ENCODE assay signal across 23 cellular contexts in the genomic region with DNA sequence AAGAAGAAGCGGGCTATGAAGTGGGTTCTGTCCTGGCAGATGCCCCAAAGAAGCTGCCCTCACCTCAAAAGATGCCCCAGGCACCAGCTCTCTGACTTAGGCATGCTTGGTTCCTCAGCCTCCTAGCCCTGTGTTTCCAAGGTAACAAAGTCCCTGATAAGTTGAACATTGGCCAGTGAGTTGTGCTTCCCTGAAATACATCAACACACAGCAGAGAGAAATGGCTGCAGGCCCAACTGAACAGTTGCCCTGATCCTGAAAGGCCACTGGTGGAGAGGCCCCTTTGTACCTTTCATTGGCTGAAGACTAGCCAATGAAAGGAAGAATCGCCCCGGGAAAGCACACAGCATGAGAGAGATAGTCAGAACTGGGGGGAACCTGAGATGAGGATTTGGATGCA.
DNase-seq lines count a peak whose midpoint lies in the region; ATAC-seq, FAIRE-seq and TF ChIP-seq lines count a peak whose summit lies in the region.
"Had no signal": no experiment of that assay in that cellular context is flagged by ENCODE, and none has a peak within 500 bp of the region (broad histone marks: within the 10 kb centered on the region; RNA-seq: fewer than 3 reads in every experiment).

No MANE protein-coding gene starts in this region.

- no peak overlapping the region for H3K4me3 Mint-ChIP-seq in activated CD4-positive, alpha-beta T cell treated with anti-CD3 and anti-CD28 coated beads, Interleukin-2, amount 10 ng/mL, durations not matched to agents 24 days and 14 days
- H3K4me3 Mint-ChIP-seq: CD4-positive, CD25-positive, alpha-beta regulatory T cell; CD8-positive, alpha-beta memory T cell had no signal

- TF ChIP-seq CTCF in K562 (IDR thresholded peaks at IDR 0.05 in 2 of 3, conservative IDR thresholded peaks at IDR 0.05 in 1 of 3; ENCODE audit: insufficient read depth in 2 of 3, low read depth in 1 of 3, low read length in 3 of 3) = no peak
- no peak for TF ChIP-seq CTCF in H1 (IDR thresholded peaks at IDR 0.05; ENCODE audit: control extremely low read depth in 1 of 3, insufficient read depth in 1 of 3, low read depth in 1 of 3, low read length in 3 of 3)
- no peak for TF ChIP-seq CTCF in RWPE1 (conservative IDR thresholded peaks at IDR 0.05; ENCODE audit: low read depth)
- no peak for TF ChIP-seq CTCF in foreskin fibroblast (IDR thresholded peaks at IDR 0.05; ENCODE audit: low read depth, low read length)

- H3K18ac ChIP-seq in H1 (ENCODE audit: extremely low read depth, low read length) = no peak overlapping the region

- no peaks in the 10 kb centered on the region for H3K9me3 ChIP-seq in K562 (replicated peaks; ENCODE audit: control insufficient read depth, insufficient read depth, low read depth, low read length)
- peaks cover 4 to 6% of the 10 kb centered on the region in 2 experiments; a peak in 3 of 4 replicates for H3K9me3 ChIP-seq in H1 (ENCODE audit: insufficient read depth in 2 of 2, low read depth in 1 of 2, low read length in 1 of 2)
- H3K9me3 ChIP-seq in small intestine (ENCODE audit: control insufficient read depth, low read depth) = no peaks in the 10 kb centered on the region
- H3K9me3 ChIP-seq: BE2C had no signal

- TF ChIP-seq EP300 in K562 (IDR thresholded peaks at IDR 0.05; ENCODE audit: low read length) (no peak), H1 (IDR thresholded peaks at IDR 0.05; ENCODE audit: borderline replicate concordance in 1 of 2, low read depth in 2 of 2, low read length in 2 of 2) (no peak)

- H3K14ac ChIP-seq in H1 (ENCODE audit: insufficient read length) = no peak overlapping the region

- in situ Hi-C loops in K562 (cut with MboI) = no loop called here

- FAIRE-seq in K562 (lab: Jason Lieb, UNC) = no peak
- no peak for FAIRE-seq in H1 (lab: Jason Lieb, UNC)
- no peak for FAIRE-seq in small intestine (lab: Jason Lieb, UNC)
- FAIRE-seq: A204.1, GM12878, H54, HTR-8/SVneo had no signal

- DNase-seq in activated CD4-positive, alpha-beta T cell treated with anti-CD3 and anti-CD28 coated beads, Interleukin-2, amount 10 ng/mL, durations not matched to agents 24 days and 14 days = peak; percentile 35
- DNase-seq in activated CD4-positive, alpha-beta T cell treated with anti-CD3 and anti-CD28 coated beads for 4 hours = no peak
- no peak for DNase-seq in K562 (ENCODE audit: extremely low read depth in 1 of 4, low spot score in 3 of 4)
- no peak for DNase-seq in H1 (ENCODE audit: low read depth in 1 of 2, low spot score in 2 of 2)
- DNase-seq in small intestine = peak; percentile 31
- DNase-seq in RWPE1 (ENCODE audit: low spot score) = no peak
- DNase-seq in DMS53 (lab: John Stamatoyannopoulos, UW) = no peak
- no peak for DNase-seq in foreskin fibroblast
- DNase-seq: ACHN; BE2C; CD4-positive, CD25-positive, alpha-beta regulatory T cell; CD8-positive, alpha-beta memory T cell; COR-L47; DMS153; DMS79 treated with DMSO at 0.1 percent for 48 hours; GM23248; HCEC 1CT; IMR-90; KBM-7 had no signal

- H2BK15ac ChIP-seq in H1 (ENCODE audit: low read length) = no peak overlapping the region

- H3K79me2 ChIP-seq in K562 (ENCODE audit: control insufficient read depth, insufficient read depth, low read length) (no peaks in the 10 kb centered on the region), H1 (ENCODE audit: control insufficient read depth in 1 of 2, insufficient read depth in 2 of 2, low read length in 2 of 2) (no peaks in the 10 kb centered on the region)

- CTCF ChIA-PET in K562 (lab: Yijun Ruan, JAX; ENCODE audit: low intra/inter-chr PET ratio) (no interaction called here), H1 (lab: Charles Lee; ENCODE audit: partially characterized antibody) (no interaction called here), RWPE1 (lab: Yijun Ruan, JAX) (no interaction called here)

- no peak overlapping the region for H3K4me2 ChIP-seq in K562 (ENCODE audit: insufficient read depth, low read length)
- no peak overlapping the region for H3K4me2 ChIP-seq in H1 (ENCODE audit: insufficient read depth in 1 of 2, low read depth in 2 of 2, low read length in 2 of 2)

- H3K36me3 ChIP-seq in K562 (ENCODE audit: control insufficient read depth, insufficient read depth, low read length) (no peaks in the 10 kb centered on the region), H1 (ENCODE audit: control insufficient read depth in 2 of 4, insufficient read depth in 4 of 4, low read length in 3 of 4) (no peaks in the 10 kb centered on the region), small intestine (ENCODE audit: control insufficient read depth in 2 of 2, insufficient read depth in 2 of 2, low read length in 2 of 2) (no peaks in the 10 kb centered on the region)
- H3K36me3 ChIP-seq: BE2C had no signal

- H3K23ac ChIP-seq in H1 (ENCODE audit: insufficient read length) = no peak overlapping the region

- no peak overlapping the region for H4K5ac ChIP-seq in H1 (ENCODE audit: insufficient read length, low read depth, low read length)

- H3K9me3 Mint-ChIP-seq in activated CD4-positive, alpha-beta T cell treated with anti-CD3 and anti-CD28 coated beads, Interleukin-2, amount 10 ng/mL, durations not matched to agents 24 days and 14 days = no peaks in the 10 kb centered on the region
- H3K9me3 Mint-ChIP-seq: CD4-positive, CD25-positive, alpha-beta regulatory T cell; CD8-positive, alpha-beta memory T cell had no signal

- H3K4me3 ChIP-seq in K562 = no peak overlapping the region
- H3K4me3 ChIP-seq in H1 (ENCODE audit: extremely low read depth in 1 of 4, insufficient read depth in 2 of 4, low read depth in 3 of 4, low read length in 4 of 4) = no peak overlapping the region
- H3K4me3 ChIP-seq in small intestine (ENCODE audit: low read depth in 1 of 2, low read length in 2 of 2) = no peak overlapping the region
- no peak overlapping the region for H3K4me3 ChIP-seq in foreskin fibroblast (ENCODE audit: low read depth in 1 of 2, low read length in 2 of 2)
- H3K4me3 ChIP-seq: GM12878, GM23248 had no signal

- H2AFZ ChIP-seq in K562 (ENCODE audit: low read depth, low read length) (no peak overlapping the region), H1 (ENCODE audit: low read length) (0 out of 2 replicates have a peak overlapping the region, but pooled peaks have one; percentile 25)
- H2AFZ ChIP-seq: GM23248 had no signal

- H4K91ac ChIP-seq in H1 (replicated peaks; ENCODE audit: insufficient read length, low read length) = no peak overlapping the region

- no peaks in the 10 kb centered on the region for H3K9me1 ChIP-seq in K562 (ENCODE audit: control insufficient read depth, insufficient read depth, low read length)

- H3K23me2 ChIP-seq in H1 (ENCODE audit: low read depth, low read length) = no peaks in the 10 kb centered on the region

- H2BK120ac ChIP-seq in H1 (replicated peaks; ENCODE audit: low read depth, low read length) = no peak overlapping the region

- no peak overlapping the region for H2AK5ac ChIP-seq in H1 (ENCODE audit: low read depth, low read length)

- TF ChIP-seq POLR2A in K562 (conservative IDR thresholded peaks at IDR 0.05) (no peak), H1 (IDR thresholded peaks at IDR 0.05; ENCODE audit: control extremely low read depth in 1 of 2, low read depth in 2 of 2, low read length in 2 of 2) (no peak)

- no peak overlapping the region for H2BK20ac ChIP-seq in H1 (ENCODE audit: low read length)

- H3K4ac ChIP-seq in H1 (replicated peaks; ENCODE audit: insufficient read length, low read depth, low read length) = no peak overlapping the region

- H3K79me1 ChIP-seq in H1 (ENCODE audit: low read depth, low read length) = no peaks in the 10 kb centered on the region

- H3K36me3 Mint-ChIP-seq in activated CD4-positive, alpha-beta T cell treated with anti-CD3 and anti-CD28 coated beads, Interleukin-2, amount 10 ng/mL, durations not matched to agents 24 days and 14 days (ENCODE audit: low read depth) = no peaks in the 10 kb centered on the region
- H3K36me3 Mint-ChIP-seq: CD4-positive, CD25-positive, alpha-beta regulatory T cell; CD8-positive, alpha-beta memory T cell had no signal

- peaks cover 7 to 32% of the 10 kb centered on the region in 2 experiments; a peak in 3 of 5 replicates for H3K27me3 ChIP-seq in K562 (ENCODE audit: control insufficient read depth in 2 of 2, insufficient read depth in 2 of 2, low read length in 2 of 2)
- no peaks in the 10 kb centered on the region for H3K27me3 ChIP-seq in H1 (replicated peaks in 1 of 4; ENCODE audit: control insufficient read depth in 3 of 4, extremely low read depth in 1 of 4, insufficient read depth in 3 of 4, low read length in 3 of 4)
- no peaks in the 10 kb centered on the region for H3K27me3 ChIP-seq in small intestine (ENCODE audit: control insufficient read depth in 2 of 2, insufficient read depth in 2 of 2, low read length in 2 of 2)
- H3K27me3 ChIP-seq: BE2C had no signal

- H3K27me3 Mint-ChIP-seq in activated CD4-positive, alpha-beta T cell treated with anti-CD3 and anti-CD28 coated beads, Interleukin-2, amount 10 ng/mL, durations not matched to agents 24 days and 14 days = peaks cover 4% of the 10 kb centered on the region

- H3K4me1 ChIP-seq in K562 (replicated peaks in 1 of 2; ENCODE audit: control insufficient read depth in 2 of 2, insufficient read depth in 2 of 2, low read length in 2 of 2) = peaks cover 8 to 28% of the 10 kb centered on the region in 2 experiments
- H3K4me1 ChIP-seq in H1 (replicated peaks in 1 of 4; ENCODE audit: control insufficient read depth in 3 of 4, insufficient read depth in 4 of 4, low read length in 3 of 4) = no peaks in the 10 kb centered on the region
- peaks cover 0 to 3% of the 10 kb centered on the region in 2 donors for H3K4me1 ChIP-seq in small intestine (ENCODE audit: control insufficient read depth in 2 of 2, insufficient read depth in 1 of 2, low read depth in 1 of 2, low read length in 1 of 2)

- no peak for ATAC-seq in K562
- ATAC-seq: GM12878 had no signal

- H3K27ac ChIP-seq in K562 (ENCODE audit: extremely low read depth, low read depth, low read length) = no peak overlapping the region
- H3K27ac ChIP-seq in H1 (ENCODE audit: low read depth, low read length) = no peak overlapping the region
- H3K27ac ChIP-seq in small intestine (ENCODE audit: low read depth in 1 of 2, low read length in 1 of 2) = no peak overlapping the region
- no peak overlapping the region for H3K27ac ChIP-seq in RWPE1
- H3K27ac ChIP-seq: GM23248 had no signal

- no peak overlapping the region for H2BK5ac ChIP-seq in H1 (ENCODE audit: low read depth, low read length)

- H3K9ac ChIP-seq in K562 (ENCODE audit: insufficient read depth in 1 of 2, low read depth in 2 of 2, low read length in 2 of 2) (no peak overlapping the region), H1 (replicated peaks in 1 of 4; ENCODE audit: extremely low read depth in 1 of 4, low read depth in 3 of 4, low read length in 3 of 4) (no peak overlapping the region)
- H3K9ac ChIP-seq: GM23248 had no signal

- H4K8ac ChIP-seq in H1 (ENCODE audit: extremely low read depth, insufficient read depth, low read length) = no peak overlapping the region

- TF ChIP-seq RAD21 in K562 (CRISPR knock-in tag; conservative IDR thresholded peaks at IDR 0.05 in 1 of 2, IDR thresholded peaks at IDR 0.05 in 1 of 2) = no peak
- no peak for TF ChIP-seq RAD21 in H1 (IDR thresholded peaks at IDR 0.05 in 1 of 2, conservative IDR thresholded peaks at IDR 0.05 in 1 of 2; ENCODE audit: low read depth in 2 of 2, low read length in 2 of 2)

- no peaks in the 10 kb centered on the region for H4K20me1 ChIP-seq in K562 (replicated peaks; ENCODE audit: control insufficient read depth, insufficient read depth, low read length)
- H4K20me1 ChIP-seq in H1 (replicated peaks in 1 of 2; ENCODE audit: control insufficient read depth in 1 of 2, insufficient read depth in 2 of 2, low read length in 2 of 2) = no peaks in the 10 kb centered on the region

- intact Hi-C loops in activated CD4-positive, alpha-beta T cell treated with anti-CD3 and anti-CD28 coated beads, Interleukin-2, amount 10 ng/mL, durations not matched to agents 24 days and 14 days (cut with micrococcal nuclease) = no loop called here
- intact Hi-C loops in K562 (cut with micrococcal nuclease) = no loop called here

- H3K27ac Mint-ChIP-seq in activated CD4-positive, alpha-beta T cell treated with anti-CD3 and anti-CD28 coated beads, Interleukin-2, amount 10 ng/mL, durations not matched to agents 24 days and 14 days = no peak overlapping the region
- H3K27ac Mint-ChIP-seq: CD4-positive, CD25-positive, alpha-beta regulatory T cell; CD8-positive, alpha-beta memory T cell had no signal

- POLR2A ChIA-PET in K562 (lab: Yijun Ruan, JAX) = interaction anchor here (0.7 kb wide), 1 partner anchor 51 kb away, joined by 3 read pairs; no protein-coding TSS in a partner anchor
- POLR2A ChIA-PET in H1 (lab: Charles Lee; ENCODE audit: partially characterized antibody) = no interaction called here
- POLR2A ChIA-PET in RWPE1 (lab: Yijun Ruan, JAX; ENCODE audit: low non-redundant PET) = no interaction called here

- H3K4me1 Mint-ChIP-seq in activated CD4-positive, alpha-beta T cell treated with anti-CD3 and anti-CD28 coated beads, Interleukin-2, amount 10 ng/mL, durations not matched to agents 24 days and 14 days = no peaks in the 10 kb centered on the region
- H3K4me1 Mint-ChIP-seq: CD8-positive, alpha-beta memory T cell had no signal

- no peak overlapping the region for H3K56ac ChIP-seq in H1 (replicated peaks; ENCODE audit: insufficient read length, low read depth, low read length)

- 0% methylated on average over 3 of the region's 3 CpGs for WGBS in K562 (ENCODE audit: insufficient coverage, low coverage, missing lambda C conversion rate)
- 55% methylated on average over 3 of the region's 3 CpGs; no CpG with 5 or more reads in 1 of the 2 experiments for WGBS in H1 (ENCODE audit: extremely low coverage in 1 of 2, insufficient coverage in 1 of 2, insufficient read length in 1 of 2, insufficient replicate concordance in 2 of 2, low coverage in 1 of 2, low lambda C conversion rate in 2 of 2, missing lambda C conversion rate in 1 of 2), 2 experiments
- 61 to 77% (median 66%) methylated on average over 3 of the region's 3 CpGs for WGBS in small intestine, 3 donors

- BruUV-seq in K562 (replicated peaks; lab: Mats Ljungman, UMichigan) = no TSS peak

- H2BK12ac ChIP-seq in H1 (ENCODE audit: low read depth, low read length) = no peak overlapping the region

Comparison
In these comparisons a context has a peak if more than half of its experiments do, and no peak if none do; other contexts are left out.
1. DNase-seq: peak in activated CD4-positive, alpha-beta T cell treated with anti-CD3 and anti-CD28 coated beads, Interleukin-2, amount 10 ng/mL, durations not matched to agents 24 days and 14 days (single experiment) and small intestine (single experiment); none in activated CD4-positive, alpha-beta T cell treated with anti-CD3 and anti-CD28 coated beads for 4 hours (0 of 2), K562 (0 of 4), H1 (0 of 2), RWPE1 (single experiment), DMS53 (single experiment) and foreskin fibroblast (0 of 2).